14 cellular contexts compared by ENCODE assay signal in the genomic region with DNA sequence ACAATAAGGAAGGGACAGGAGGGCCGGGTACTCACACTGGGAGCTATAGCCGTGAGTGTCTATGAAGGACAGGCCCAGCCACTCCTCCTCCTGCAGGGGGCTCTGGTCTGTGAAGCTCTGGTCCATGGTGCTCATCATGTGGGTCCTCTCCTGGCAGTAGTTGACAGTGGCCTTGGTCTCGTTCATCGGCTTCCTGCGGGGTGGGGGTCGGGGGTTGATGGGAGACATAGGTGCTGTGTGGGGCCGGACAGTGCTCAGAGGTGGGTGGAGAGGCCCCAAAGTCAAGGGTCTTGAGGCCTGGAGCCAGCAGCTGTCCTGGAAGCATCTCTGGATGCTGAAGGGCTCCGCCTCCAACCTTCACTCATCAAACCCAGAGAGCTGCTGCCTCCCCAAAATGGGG.
DNase-seq lines count a peak whose midpoint lies in the region; ATAC-seq and TF ChIP-seq lines count a peak whose summit lies in the region.
"Had no signal": no experiment of that assay in that cellular context is flagged by ENCODE, and none has a peak within 500 bp of the region (broad histone marks: within the 10 kb centered on the region; RNA-seq: fewer than 3 reads in every experiment).

No MANE protein-coding gene starts in this region.

- H3K27me3 Mint-ChIP-seq in H9 (ENCODE audit: low read depth) = no peaks in the 10 kb centered on the region

- H3K27ac ChIP-seq in H9 (ENCODE audit: insufficient read length, low read depth, low read length) (no peak overlapping the region), WERI-Rb-1 (no peak overlapping the region), neuronal stem cell (replicated peaks; ENCODE audit: low read length) (no peak overlapping the region)
- H3K27ac ChIP-seq: A549, C4-2B, HL-60 had no signal

- peaks cover 27 to 33% of the 10 kb centered on the region in 2 experiments for H3K9me3 Mint-ChIP-seq in H9

- H3K4me3 ChIP-seq in WERI-Rb-1 (ENCODE audit: low read depth, low read length) (no peak overlapping the region), neuronal stem cell (ENCODE audit: low read length in 2 of 2) (no peak overlapping the region)
- H3K4me3 ChIP-seq: A549 had no signal

- H3K18ac ChIP-seq in H9 (ENCODE audit: insufficient read length, low read depth, low read length) = no peak overlapping the region
- peak overlapping the region; percentile 44 for H3K18ac ChIP-seq in neuronal stem cell (ENCODE audit: low read length)

- no peak overlapping the region for H2AK5ac ChIP-seq in H9 (ENCODE audit: insufficient read length, low read length)
- H2AK5ac ChIP-seq in neuronal stem cell (ENCODE audit: low read depth, low read length) = peak overlapping the region; percentile 47

- no peak overlapping the region for H3K56ac ChIP-seq in H9 (ENCODE audit: insufficient read length, low read depth, low read length)

- H2AFZ ChIP-seq in H9 (ENCODE audit: low read length) (no peak overlapping the region), neuronal stem cell (ENCODE audit: low read length) (no peak overlapping the region)

- H3K79me1 ChIP-seq in H9 (ENCODE audit: insufficient read depth, low read depth, low read length, poor library complexity, severe bottlenecking) (no peaks in the 10 kb centered on the region), neuronal stem cell (ENCODE audit: low read depth, low read length) (no peaks in the 10 kb centered on the region)

- H3K36me3 ChIP-seq in WERI-Rb-1 = no peaks in the 10 kb centered on the region
- H3K36me3 ChIP-seq in neuronal stem cell (replicated peaks in 1 of 2; ENCODE audit: control insufficient read depth in 2 of 2, insufficient read depth in 2 of 2, low read length in 2 of 2) = no peaks in the 10 kb centered on the region
- H3K36me3 ChIP-seq: BE2C had no signal

- no peak overlapping the region for H3K4me2 ChIP-seq in H9 (ENCODE audit: insufficient read depth, insufficient read length, low read length)
- no peak overlapping the region for H3K4me2 ChIP-seq in neuronal stem cell (ENCODE audit: insufficient read depth, low read length, poor library complexity, severe bottlenecking)
- H3K4me2 ChIP-seq: A549 had no signal

- no peak overlapping the region for H3K14ac ChIP-seq in H9 (ENCODE audit: insufficient read depth, low read length)
- H3K14ac ChIP-seq in neuronal stem cell (ENCODE audit: low read length) = peak overlapping the region; percentile 4

- no peak overlapping the region for H4K5ac ChIP-seq in H9 (ENCODE audit: insufficient read length, low read depth, low read length)

- H4K20me1 ChIP-seq in H9 (ENCODE audit: control insufficient read depth, insufficient read depth, insufficient read length) = no peaks in the 10 kb centered on the region

- H3K9ac ChIP-seq in H9 (ENCODE audit: extremely low read depth, insufficient read length, low read length) = no peak overlapping the region
- no peak overlapping the region for H3K9ac ChIP-seq in neuronal stem cell (ENCODE audit: low read depth, low read length, poor library complexity)

- H2BK5ac ChIP-seq in H9 (ENCODE audit: insufficient read length, low read length) (no peak overlapping the region), neuronal stem cell (ENCODE audit: low read length) (no peak overlapping the region)

- H3K4me1 ChIP-seq in H9 (ENCODE audit: insufficient read depth, low read length) (peaks cover 2% of the 10 kb centered on the region; the same call in 1 of the 2 replicates), neuronal stem cell (ENCODE audit: control insufficient read depth in 2 of 2, insufficient read depth in 1 of 2, low read depth in 1 of 2, low read length in 2 of 2) (peaks cover 7 to 8% of the 10 kb centered on the region in 2 donors)
- H3K4me1 ChIP-seq: A549, BE2C had no signal

- no peak overlapping the region; a peak in 1 of 7 replicates for H3K27ac Mint-ChIP-seq in H9
- H3K27ac Mint-ChIP-seq: CD4-positive, alpha-beta memory T cell had no signal

- H4K91ac ChIP-seq in H9 (ENCODE audit: insufficient read length, low read depth, low read length) (no peak overlapping the region), neuronal stem cell (ENCODE audit: low read depth, low read length, poor library complexity) (no peak overlapping the region)

- H2BK15ac ChIP-seq in H9 (ENCODE audit: low read depth, low read length) (no peak overlapping the region), neuronal stem cell (ENCODE audit: low read length) (no peak overlapping the region)

- H3K79me2 ChIP-seq in H9 (ENCODE audit: insufficient read depth, low read length) = no peaks in the 10 kb centered on the region

- DNase-seq in H9 = peak; percentile 17
- no peak for DNase-seq in WERI-Rb-1
- DNase-seq in ecto neural progenitor cell (ENCODE audit: low spot score) = peak; percentile 24
- DNase-seq in neuronal stem cell (ENCODE audit: low spot score) = no peak
- DNase-seq in GM20000 (ENCODE audit: low spot score) = no peak
- no peak for DNase-seq in NCI-H1417 treated with DMSO at 0.1 percent for 48 hours (lab: John Stamatoyannopoulos, UW)
- no peak for DNase-seq in OCI-M1 (lab: John Stamatoyannopoulos, UW)
- DNase-seq: BE2C; CD4-positive, alpha-beta memory T cell; DMS79 had no signal

- no peaks in the 10 kb centered on the region for H3K27me3 ChIP-seq in H9 (ENCODE audit: insufficient read depth, low read length)
- no peaks in the 10 kb centered on the region for H3K27me3 ChIP-seq in WERI-Rb-1 (ENCODE audit: insufficient read depth, low read depth, severe bottlenecking)
- H3K27me3 ChIP-seq in neuronal stem cell (ENCODE audit: control insufficient read depth in 3 of 3, insufficient read depth in 3 of 3, low read depth in 1 of 3, low read length in 3 of 3) = no peaks in the 10 kb centered on the region
- H3K27me3 ChIP-seq: BE2C had no signal

- H3K4me3 Mint-ChIP-seq in H9 = no peak overlapping the region
- H3K4me3 Mint-ChIP-seq: CD4-positive, alpha-beta memory T cell had no signal

- peaks cover 5% of the 10 kb centered on the region for H3K9me3 ChIP-seq in H9 (ENCODE audit: control insufficient read depth, low read depth, low read length)
- H3K9me3 ChIP-seq in WERI-Rb-1 (ENCODE audit: severe bottlenecking) = peaks cover 5% of the 10 kb centered on the region
- H3K9me3 ChIP-seq in neuronal stem cell (replicated peaks in 1 of 2; ENCODE audit: control insufficient read depth in 2 of 2, insufficient read depth in 1 of 2, low read depth in 1 of 2, low read length in 2 of 2) = peaks cover 0 to 10% of the 10 kb centered on the region in 2 donors
- H3K9me3 ChIP-seq: A549, BE2C had no signal

- H3K23ac ChIP-seq in H9 (ENCODE audit: insufficient read length, low read depth, low read length) (no peak overlapping the region), neuronal stem cell (ENCODE audit: low read depth, low read length, poor library complexity) (no peak overlapping the region)

- no peak overlapping the region for H3T11ph ChIP-seq in H9 (ENCODE audit: low read length)

- H3K4ac ChIP-seq in H9 (ENCODE audit: low read depth, low read length) = no peak overlapping the region
- H3K4ac ChIP-seq in neuronal stem cell (ENCODE audit: low read length) = no peak overlapping the region

- TF ChIP-seq POLR2A in GM18505 (IDR thresholded peaks at IDR 0.05; ENCODE audit: borderline replicate concordance, extremely low read depth, insufficient read depth, insufficient read length) = no peak

- H4K8ac ChIP-seq in H9 (replicated peaks; ENCODE audit: insufficient read length, low read depth, low read length) (no peak overlapping the region), neuronal stem cell (ENCODE audit: low read depth, low read length) (peak overlapping the region; percentile 17)

- H2BK12ac ChIP-seq in H9 (ENCODE audit: insufficient read length, low read depth, low read length) (no peak overlapping the region), neuronal stem cell (ENCODE audit: low read length) (no peak overlapping the region)

- no CpG with 5 or more reads among the region's 8 CpGs for WGBS in H9 (ENCODE audit: extremely low coverage, insufficient read length, low lambda C conversion rate)
- no CpG with 5 or more reads among the region's 8 CpGs for WGBS in neuronal stem cell (ENCODE audit: extremely low coverage in 2 of 2, insufficient read length in 2 of 2, insufficient replicate concordance in 1 of 2), 2 donors

- H3K4me1 Mint-ChIP-seq in H9 = peaks cover 29 to 36% of the 10 kb centered on the region in 2 experiments
- H3K4me1 Mint-ChIP-seq: CD4-positive, alpha-beta memory T cell had no signal

- H3K23me2 ChIP-seq in H9 (ENCODE audit: insufficient read length, low read depth, low read length, poor library complexity, severe bottlenecking) = no peaks in the 10 kb centered on the region

- H2BK20ac ChIP-seq in H9 (ENCODE audit: low read depth, low read length, poor library complexity, severe bottlenecking) = no peak overlapping the region

- H2BK120ac ChIP-seq in H9 (ENCODE audit: low read depth, low read length, poor library complexity, severe bottlenecking) = no peak overlapping the region
- H2BK120ac ChIP-seq in neuronal stem cell (ENCODE audit: low read depth, low read length) = peak overlapping the region; percentile 8

- no peak for ATAC-seq in GM18505 (IDR thresholded peaks at IDR 0.05; ENCODE audit: unreplicated experiment)
- ATAC-seq: A549 had no signal

- TF ChIP-seq CTCF in H9 (conservative IDR thresholded peaks at IDR 0.05) = no peak
- TF ChIP-seq CTCF in WERI-Rb-1 (IDR thresholded peaks at IDR 0.05; ENCODE audit: low read depth, low read length) = 0 out of 2 replicates have a peak, but pooled peaks have one; percentile 21
- TF ChIP-seq CTCF in GM20000 (IDR thresholded peaks at IDR 0.05; ENCODE audit: extremely low read depth, missing control alignments) = no peak

- peaks cover 6 to 23% (median 7%) of the 10 kb centered on the region in 3 experiments; a peak in 4 of 7 replicates for H3K36me3 Mint-ChIP-seq in H9 (ENCODE audit: insufficient read depth in 1 of 3, low read depth in 3 of 3)
- H3K36me3 Mint-ChIP-seq: CD4-positive, alpha-beta memory T cell had no signal

Comparison
In these comparisons a context has a peak if more than half of its experiments do, and no peak if none do; other contexts are left out.
1. DNase-seq: peak in H9 (single experiment) and ecto neural progenitor cell (single experiment); none in WERI-Rb-1 (single experiment), neuronal stem cell (single experiment), GM20000 (single experiment), NCI-H1417 treated with DMSO at 0.1 percent for 48 hours (single experiment) and OCI-M1 (single experiment).